7 cellular contexts compared by ENCODE assay signal in genomic region chr10:89657302-89657701, GRCh38.
"Had no signal": no experiment of that assay in that cellular context is flagged by ENCODE, and none has a peak within 500 bp of the region (broad histone marks: within the 10 kb centered on the region; RNA-seq: fewer than 3 reads in every experiment).

No MANE protein-coding gene starts in this region.

- FAIRE-seq: H1, H54, HTR-8/SVneo had no signal

- H3K27ac Mint-ChIP-seq: GM23338, H9 had no signal

- H3K4me3 ChIP-seq: GM23338 had no signal

- DNase-seq: H9, HCEC 1CT, IMR-90 had no signal

- H3K4me3 Mint-ChIP-seq: GM23338, H9 had no signal

- ATAC-seq: GM23338 had no signal
